In the genomic region with DNA sequence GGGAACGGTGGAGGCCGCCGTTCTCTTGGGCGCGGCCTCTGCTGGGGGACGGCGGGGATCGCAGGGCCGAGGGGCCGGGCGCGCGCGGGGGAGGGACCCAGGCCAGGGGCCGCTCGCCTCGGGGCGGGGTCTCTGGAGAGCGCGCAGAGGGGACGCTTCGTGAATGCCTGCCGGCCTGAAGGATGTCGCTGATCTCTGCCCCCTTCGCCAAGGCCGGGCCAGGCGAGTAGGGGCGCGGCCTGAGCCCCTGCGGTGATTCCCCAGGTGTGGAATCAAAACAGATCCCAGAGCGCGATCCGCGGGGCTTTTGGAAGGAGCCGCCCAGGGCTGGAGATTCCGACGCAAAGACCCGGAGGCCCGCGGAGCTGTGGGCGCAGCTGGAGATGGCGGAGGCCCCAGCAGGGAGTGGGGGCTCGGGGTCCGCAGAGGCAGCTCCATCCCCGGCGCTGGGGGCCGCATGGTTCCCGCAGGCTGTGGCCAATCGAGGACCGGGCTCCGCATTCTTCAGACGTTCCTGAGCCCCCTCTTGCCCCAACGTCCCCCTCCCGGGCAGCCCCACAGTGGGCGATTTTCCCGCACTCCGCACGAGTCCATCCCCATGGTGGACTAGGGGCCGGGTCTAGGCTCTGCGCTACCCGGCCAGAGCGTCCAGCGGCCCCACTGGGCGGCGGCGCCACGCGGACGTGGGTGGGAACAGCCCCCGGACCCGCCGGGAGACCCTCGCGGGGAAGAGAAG, we compare ENCODE assay signal across 1 cellular context.
A peak's percentile ranks its signal among the peaks of the same experiment; 100 is the strongest.
TF ChIP-seq lines count a peak whose summit lies in the region.

No MANE protein-coding gene starts in this region.

TF ChIP-seq in WTC11, 78 proteins besides CTCF, POLR2A, EP300 and RAD21 (continued from another document):
- TF ChIP-seq, protein P1, sequence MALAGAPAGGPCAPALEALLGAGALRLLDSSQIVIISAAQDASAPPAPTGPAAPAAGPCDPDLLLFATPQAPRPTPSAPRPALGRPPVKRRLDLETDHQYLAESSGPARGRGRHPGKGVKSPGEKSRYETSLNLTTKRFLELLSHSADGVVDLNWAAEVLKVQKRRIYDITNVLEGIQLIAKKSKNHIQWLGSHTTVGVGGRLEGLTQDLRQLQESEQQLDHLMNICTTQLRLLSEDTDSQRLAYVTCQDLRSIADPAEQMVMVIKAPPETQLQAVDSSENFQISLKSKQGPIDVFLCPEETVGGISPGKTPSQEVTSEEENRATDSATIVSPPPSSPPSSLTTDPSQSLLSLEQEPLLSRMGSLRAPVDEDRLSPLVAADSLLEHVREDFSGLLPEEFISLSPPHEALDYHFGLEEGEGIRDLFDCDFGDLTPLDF (CRISPR knock-in tag; IDR thresholded peaks at IDR 0.05), result no peak
- TF ChIP-seq KAT7 (CRISPR knock-in tag; IDR thresholded peaks at IDR 0.05; ENCODE audit: borderline replicate concordance) (no peak), ZNF121 (CRISPR knock-in tag; IDR thresholded peaks at IDR 0.05) (peak; percentile 98)
